ENCODE assay signal across 1 cellular context in the genomic region with DNA sequence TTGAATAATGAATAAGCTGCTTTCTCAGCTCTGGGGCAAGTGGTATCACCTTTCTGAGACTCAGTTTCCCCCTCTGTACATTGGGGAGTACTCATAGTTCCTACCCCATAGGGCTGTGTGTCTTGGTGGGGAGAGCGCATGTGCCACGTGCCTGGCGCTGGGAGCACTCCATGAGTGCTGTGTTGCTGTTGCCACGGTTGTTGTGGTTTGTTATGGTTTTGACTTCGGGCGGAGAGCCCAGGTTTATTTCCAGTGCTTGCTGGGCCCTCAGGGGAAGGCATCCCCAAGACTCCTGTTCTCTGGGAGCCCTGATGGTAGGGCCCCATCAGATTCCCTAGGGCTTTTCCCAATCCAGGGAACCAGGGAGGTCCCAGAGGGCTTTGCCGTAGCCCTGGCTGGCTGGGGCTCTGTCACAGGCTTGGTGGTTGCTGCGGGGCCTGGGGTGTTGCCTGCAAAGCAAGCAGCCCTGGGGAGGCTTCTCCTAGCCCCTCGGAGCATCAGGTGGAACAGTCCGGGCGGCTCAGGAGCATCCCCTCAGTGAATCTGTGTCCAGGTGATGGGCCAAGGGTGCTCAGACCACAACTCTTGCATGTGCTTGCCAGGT.
A peak's percentile ranks its signal among the peaks of the same experiment; 100 is the strongest.
TF ChIP-seq lines count a peak whose summit lies in the region.

No MANE protein-coding gene starts in this region.

TF ChIP-seq in HepG2, 621 proteins besides CTCF, POLR2A, EP300 and RAD21:
- TF ChIP-seq, protein P1, sequence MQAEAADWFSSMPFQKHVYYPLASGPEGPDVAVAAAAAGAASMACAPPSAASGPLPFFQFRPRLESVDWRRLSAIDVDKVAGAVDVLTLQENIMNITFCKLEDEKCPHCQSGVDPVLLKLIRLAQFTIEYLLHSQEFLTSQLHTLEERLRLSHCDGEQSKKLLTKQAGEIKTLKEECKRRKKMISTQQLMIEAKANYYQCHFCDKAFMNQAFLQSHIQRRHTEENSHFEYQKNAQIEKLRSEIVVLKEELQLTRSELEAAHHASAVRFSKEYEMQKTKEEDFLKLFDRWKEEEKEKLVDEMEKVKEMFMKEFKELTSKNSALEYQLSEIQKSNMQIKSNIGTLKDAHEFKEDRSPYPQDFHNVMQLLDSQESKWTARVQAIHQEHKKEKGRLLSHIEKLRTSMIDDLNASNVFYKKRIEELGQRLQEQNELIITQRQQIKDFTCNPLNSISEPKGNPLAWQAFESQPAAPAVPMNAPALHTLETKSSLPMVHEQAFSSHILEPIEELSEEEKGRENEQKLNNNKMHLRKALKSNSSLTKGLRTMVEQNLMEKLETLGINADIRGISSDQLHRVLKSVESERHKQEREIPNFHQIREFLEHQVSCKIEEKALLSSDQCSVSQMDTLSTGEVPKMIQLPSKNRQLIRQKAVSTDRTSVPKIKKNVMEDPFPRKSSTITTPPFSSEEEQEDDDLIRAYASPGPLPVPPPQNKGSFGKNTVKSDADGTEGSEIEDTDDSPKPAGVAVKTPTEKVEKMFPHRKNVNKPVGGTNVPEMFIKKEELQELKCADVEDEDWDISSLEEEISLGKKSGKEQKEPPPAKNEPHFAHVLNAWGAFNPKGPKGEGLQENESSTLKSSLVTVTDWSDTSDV (CRISPR knock-in tag; IDR thresholded peaks at IDR 0.05): no peak
- 0 out of 2 replicates have a peak, but pooled peaks have one; percentile 42 for TF ChIP-seq NR2C2 (CRISPR knock-in tag; IDR thresholded peaks at IDR 0.05; ENCODE audit: borderline replicate concordance)
